In the genomic region with DNA sequence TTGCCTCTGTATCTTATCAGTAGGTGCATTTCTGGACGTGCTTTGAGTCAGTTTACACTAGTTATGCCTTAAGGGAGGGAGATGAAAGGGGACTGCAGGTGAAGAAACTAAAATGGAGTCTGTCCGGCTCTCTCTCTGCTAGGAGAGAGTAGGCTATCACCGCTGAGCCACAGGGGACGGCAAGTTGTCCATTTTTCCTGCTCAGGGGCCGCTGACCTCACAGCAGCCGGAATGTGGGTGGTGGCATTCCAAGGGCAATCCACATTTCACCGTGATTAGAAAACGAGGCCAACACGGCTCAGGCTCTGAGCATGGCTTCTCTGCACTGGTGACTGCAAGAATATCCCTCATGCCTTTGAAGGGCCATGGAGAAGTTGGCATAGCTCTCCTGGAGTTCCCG, we compare ENCODE assay signal across 19 cellular contexts. TPM values are rescaled to one million over a fixed set of nuclear protein-coding genes. Genes with fewer than 3 reads are reported as not detected.
DNase-seq lines count a peak whose midpoint lies in the region; ATAC-seq and TF ChIP-seq lines count a peak whose summit lies in the region.
"Had no signal": no experiment of that assay in that cellular context is flagged by ENCODE, and none has a peak within 500 bp of the region (broad histone marks: within the 10 kb centered on the region; RNA-seq: fewer than 3 reads in every experiment).

No MANE protein-coding gene starts in this region.

- peak overlapping the region in 9 of 11 experiments; percentile 31 to 97 (median 92); a peak in 17 of 22 replicates for H3K4me2 ChIP-seq in BLaER1 treated with 17β-estradiol and CSF1 and Interleukin-3, amounts not matched to agents 10 nM and 100 nM
- no peak overlapping the region for H3K4me2 ChIP-seq in IMR-90 (ENCODE audit: low read depth, low read length)
- no peak overlapping the region for H3K4me2 ChIP-seq in neuronal stem cell (ENCODE audit: insufficient read depth, low read length, poor library complexity, severe bottlenecking)

- H4K91ac ChIP-seq in IMR-90 (ENCODE audit: insufficient read depth, low read depth, low read length) (peak overlapping the region; percentile 78), neuronal stem cell (ENCODE audit: low read depth, low read length, poor library complexity) (no peak overlapping the region)

- H2BK15ac ChIP-seq in IMR-90 (ENCODE audit: low read depth, low read length) (peak overlapping the region; percentile 94; the same call in 2 of the 3 replicates), neuronal stem cell (ENCODE audit: low read length) (no peak overlapping the region)

- intact Hi-C loops in IMR-90 (cut with micrococcal nuclease), result no loop called here

- peak overlapping the region in 1 of 11 experiments; percentile 27; a peak in 1 of 22 replicates for H3K9ac ChIP-seq in BLaER1 treated with 17β-estradiol and CSF1 and Interleukin-3, amounts not matched to agents 10 nM and 100 nM
- H3K9ac ChIP-seq in IMR-90 (ENCODE audit: low read depth, low read length) (no peak overlapping the region), neuronal stem cell (ENCODE audit: low read depth, low read length, poor library complexity) (no peak overlapping the region)

- H2AK5ac ChIP-seq in IMR-90 (ENCODE audit: low read depth, low read length) (peak overlapping the region; percentile 84; the same call in 1 of the 2 replicates), neuronal stem cell (ENCODE audit: low read depth, low read length) (no peak overlapping the region)

- peak overlapping the region; percentile 1 for H2BK5ac ChIP-seq in IMR-90 (ENCODE audit: low read depth, low read length, poor library complexity, severe bottlenecking)
- H2BK5ac ChIP-seq in neuronal stem cell (ENCODE audit: low read length), result no peak overlapping the region

- no peak for TF ChIP-seq RAD21 in IMR-90 (IDR thresholded peaks at IDR 0.05; ENCODE audit: low read length)

- no peaks in the 10 kb centered on the region for H4K20me1 ChIP-seq in BLaER1 treated with 17β-estradiol and CSF1 and Interleukin-3, amounts not matched to agents 10 nM and 100 nM
- H4K20me1 ChIP-seq in IMR-90 (ENCODE audit: insufficient read depth, low read length), result no peaks in the 10 kb centered on the region

- H3K4me1 ChIP-seq in BLaER1 treated with 17β-estradiol and CSF1 and Interleukin-3, amounts not matched to agents 10 nM and 100 nM, result peaks cover 43 to 65% (median 60%) of the 10 kb centered on the region in 10 experiments
- peaks cover 15% of the 10 kb centered on the region for H3K4me1 ChIP-seq in IMR-90 (ENCODE audit: control insufficient read depth, insufficient read depth, low read length)
- peaks cover 3 to 6% of the 10 kb centered on the region in 2 donors for H3K4me1 ChIP-seq in neuronal stem cell (ENCODE audit: control insufficient read depth in 2 of 2, insufficient read depth in 1 of 2, low read depth in 1 of 2, low read length in 2 of 2)
- H3K4me1 ChIP-seq: BE2C had no signal

- peak; percentile 79 for ATAC-seq in IMR-90 (ENCODE audit: low read depth)
- ATAC-seq in esophagus mucosa, result no peak
- ATAC-seq: activated T-helper 17 cell treated with anti-CD3 and anti-CD28 coated beads, Interleukin-2, amount 50 U/mL, for 72 hours had no signal

- peak overlapping the region in 1 of 2 experiments; percentile 32; a peak in 1 of 4 replicates for H4K8ac ChIP-seq in IMR-90 (ENCODE audit: low read depth in 2 of 2, low read length in 2 of 2)
- no peak overlapping the region for H4K8ac ChIP-seq in neuronal stem cell (ENCODE audit: low read depth, low read length)

- POLR2A ChIA-PET in IMR-90 (lab: Charles Lee; ENCODE audit: unreplicated experiment), result no interaction called here

- H3K23ac ChIP-seq in IMR-90 (ENCODE audit: low read depth, low read length) (0 out of 2 replicates have a peak overlapping the region, but pooled peaks have one; percentile 70), neuronal stem cell (ENCODE audit: low read depth, low read length, poor library complexity) (no peak overlapping the region)

- no peaks in the 10 kb centered on the region for H3K9me3 ChIP-seq in BLaER1 treated with 17β-estradiol and CSF1 and Interleukin-3, amounts not matched to agents 10 nM and 100 nM (replicated peaks in 1 of 11)
- H3K9me3 ChIP-seq in IMR-90 (ENCODE audit: control insufficient read depth, insufficient read depth, low read length), result no peaks in the 10 kb centered on the region
- no peaks in the 10 kb centered on the region for H3K9me3 ChIP-seq in neuronal stem cell (replicated peaks in 1 of 2; ENCODE audit: control insufficient read depth in 2 of 2, insufficient read depth in 1 of 2, low read depth in 1 of 2, low read length in 2 of 2)
- H3K9me3 ChIP-seq: BE2C, Peyer's patch had no signal

- H3K36me3 ChIP-seq in BLaER1 treated with 17β-estradiol and CSF1 and Interleukin-3, amounts not matched to agents 10 nM and 100 nM, result no peaks in the 10 kb centered on the region
- no peaks in the 10 kb centered on the region for H3K36me3 ChIP-seq in IMR-90 (ENCODE audit: control insufficient read depth, insufficient read depth, low read length)
- no peaks in the 10 kb centered on the region for H3K36me3 ChIP-seq in neuronal stem cell (replicated peaks in 1 of 2; ENCODE audit: control insufficient read depth in 2 of 2, insufficient read depth in 2 of 2, low read length in 2 of 2)
- H3K36me3 ChIP-seq: BE2C, Peyer's patch had no signal

- DNase-seq in IMR-90 (peak; percentile 35), fibroblast of peridontal ligament (ENCODE audit: extremely low read depth) (peak; percentile 26), neuronal stem cell (ENCODE audit: low spot score) (no peak), NCI-H2171 (lab: John Stamatoyannopoulos, UW) (no peak), NCI-H510A (lab: John Stamatoyannopoulos, UW) (no peak), UCSD-AML1 (lab: John Stamatoyannopoulos, UW; ENCODE audit: unreplicated experiment) (no peak)
- DNase-seq: aorta, BE2C, DMS153, erythroblast, head of caudate nucleus, NCI-H187 treated with DMSO at 0.1 percent for 48 hours, NCI-H69, Peyer's patch had no signal

- H2BK120ac ChIP-seq in IMR-90 (ENCODE audit: low read depth, low read length), result peak overlapping the region; percentile 72
- no peak overlapping the region for H2BK120ac ChIP-seq in neuronal stem cell (ENCODE audit: low read depth, low read length)

- dilution Hi-C loops in IMR-90 (cut with HindIII; ENCODE audit: low sequenced_read_pairs, unreplicated experiment), result no loop called here

- H2BK20ac ChIP-seq in IMR-90 (ENCODE audit: low read depth, low read length), result peak overlapping the region; percentile 89

- H3K18ac ChIP-seq in IMR-90 (ENCODE audit: low read depth, low read length) (peak overlapping the region; percentile 54), neuronal stem cell (ENCODE audit: low read length) (peak overlapping the region; percentile 2)

- CTCF ChIA-PET in IMR-90 (lab: Yijun Ruan, JAX), result no interaction called here

- no peaks in the 10 kb centered on the region for H3K79me1 ChIP-seq in IMR-90 (ENCODE audit: low read depth in 1 of 2, low read length in 2 of 2)
- no peaks in the 10 kb centered on the region for H3K79me1 ChIP-seq in neuronal stem cell (ENCODE audit: low read depth, low read length)

- in situ Hi-C loops in IMR-90 (cut with MboI; ENCODE audit: low sequenced_read_pairs), result no loop called here

- 53% methylated on average over 6 of the region's 10 CpGs; no CpG with 5 or more reads in 1 of the 2 experiments for WGBS in IMR-90 (ENCODE audit: extremely low coverage in 2 of 2, insufficient read length in 1 of 2), 2 experiments
- WGBS in neuronal stem cell (ENCODE audit: extremely low coverage in 2 of 2, insufficient read length in 2 of 2, insufficient replicate concordance in 1 of 2), 2 donors, result no CpG with 5 or more reads among the region's 10 CpGs

- no peak overlapping the region for H3K4me3 ChIP-seq in BLaER1 treated with 17β-estradiol and CSF1 and Interleukin-3, amounts not matched to agents 10 nM and 100 nM
- H3K4me3 ChIP-seq in IMR-90 (ENCODE audit: insufficient read depth, low read depth, low read length), result no peak overlapping the region
- no peak overlapping the region for H3K4me3 ChIP-seq in neuronal stem cell (ENCODE audit: low read length in 2 of 2)
- H3K4me3 ChIP-seq: coronary artery, Peyer's patch had no signal

- peak overlapping the region; percentile 43; the same call in 1 of the 2 replicates for H4K5ac ChIP-seq in IMR-90 (ENCODE audit: low read depth, low read length)

- no peak overlapping the region for H3K56ac ChIP-seq in IMR-90 (ENCODE audit: extremely low read depth, insufficient read depth, low read length)

- peaks cover 13% of the 10 kb centered on the region for H3K9me1 ChIP-seq in IMR-90 (ENCODE audit: insufficient read depth, low read length)

- H3K14ac ChIP-seq in IMR-90 (replicated peaks; ENCODE audit: low read depth, low read length) (peak overlapping the region; percentile 74), neuronal stem cell (ENCODE audit: low read length) (no peak overlapping the region)

- no peak overlapping the region for H2BK12ac ChIP-seq in neuronal stem cell (ENCODE audit: low read length)

- H3K27ac ChIP-seq in BLaER1 treated with 17β-estradiol and CSF1 and Interleukin-3, amounts not matched to agents 10 nM and 100 nM, result peak overlapping the region in 2 of 11 experiments; percentile 20 to 35; a peak in 4 of 22 replicates
- H3K27ac ChIP-seq in IMR-90 (ENCODE audit: insufficient read depth, low read length), result no peak overlapping the region
- no peak overlapping the region for H3K27ac ChIP-seq in neuronal stem cell (replicated peaks; ENCODE audit: low read length)
- H3K27ac ChIP-seq: coronary artery, Peyer's patch, VCaP had no signal

- no peak for TF ChIP-seq POLR2A in IMR-90 (IDR thresholded peaks at IDR 0.05; ENCODE audit: low read depth, low read length)

- peaks cover 0 to 22% (median 0%) of the 10 kb centered on the region in 11 experiments; a peak in 4 of 22 replicates for H3K27me3 ChIP-seq in BLaER1 treated with 17β-estradiol and CSF1 and Interleukin-3, amounts not matched to agents 10 nM and 100 nM
- H3K27me3 ChIP-seq in IMR-90 (ENCODE audit: control insufficient read depth, insufficient read depth, low read length) (no peaks in the 10 kb centered on the region), neuronal stem cell (ENCODE audit: control insufficient read depth in 3 of 3, insufficient read depth in 3 of 3, low read depth in 1 of 3, low read length in 3 of 3) (no peaks in the 10 kb centered on the region)
- H3K27me3 ChIP-seq: BE2C, Peyer's patch had no signal

- H3K4ac ChIP-seq in IMR-90 (ENCODE audit: low read depth, low read length), result peak overlapping the region; percentile 70
- no peak overlapping the region for H3K4ac ChIP-seq in neuronal stem cell (ENCODE audit: low read length)

- peak overlapping the region; percentile 74 for H2AFZ ChIP-seq in IMR-90 (replicated peaks; ENCODE audit: low read length, poor library complexity)
- H2AFZ ChIP-seq in neuronal stem cell (ENCODE audit: low read length), result peak overlapping the region; percentile 38

- H2AK9ac ChIP-seq in IMR-90 (replicated peaks; ENCODE audit: low read depth, low read length, poor library complexity), result peak overlapping the region; percentile 69

- TF ChIP-seq CTCF in IMR-90 (conservative IDR thresholded peaks at IDR 0.05; ENCODE audit: low read depth, low read length), result no peak

- BruUV-seq in IMR-90 (replicated peaks; lab: Mats Ljungman, UMichigan), result no TSS peak

RNA-seq across cellular contexts. Expression of gene KLHDC4, which starts 19.0 kb away (rescaled TPM):
- total RNA-seq in IMR-90 (2012; rRNA removed) (13.6 and 16.1 TPM in 2 replicates), esophagus mucosa (20.4 TPM)
- polyA plus RNA-seq in IMR-90 (2012; rRNA removed), result 19.0 and 22.9 TPM in 2 replicates
- polyA plus RNA-seq in IMR-90 (2012; cell fraction: cytosol; rRNA removed), result 19.5 and 22.2 TPM in 2 replicates
- 70.1 and 93.8 TPM in 2 replicates for polyA plus RNA-seq in IMR-90 (2012; cell fraction: nucleus; rRNA removed; ENCODE audit: low replicate concordance)
- 15.3 TPM for polyA plus RNA-seq in neuronal stem cell (2013, experiment 1 of 2)
- polyA plus RNA-seq in neuronal stem cell (2013, experiment 2 of 2), result 15.0 TPM

Comparison
In these comparisons a context has a peak if more than half of its experiments do, and no peak if none do; other contexts are left out.
1. H3K4me2 ChIP-seq: peak in BLaER1 treated with 17β-estradiol and CSF1 and Interleukin-3, amounts not matched to agents 10 nM and 100 nM (9 of 11); none in IMR-90 (single experiment) and neuronal stem cell (single experiment).
2. DNase-seq: peak in IMR-90 (single experiment) and fibroblast of peridontal ligament (single experiment); none in neuronal stem cell (single experiment), NCI-H2171 (single experiment), NCI-H510A (single experiment) and UCSD-AML1 (single experiment).